27 cellular contexts compared by ENCODE assay signal in the genomic region with DNA sequence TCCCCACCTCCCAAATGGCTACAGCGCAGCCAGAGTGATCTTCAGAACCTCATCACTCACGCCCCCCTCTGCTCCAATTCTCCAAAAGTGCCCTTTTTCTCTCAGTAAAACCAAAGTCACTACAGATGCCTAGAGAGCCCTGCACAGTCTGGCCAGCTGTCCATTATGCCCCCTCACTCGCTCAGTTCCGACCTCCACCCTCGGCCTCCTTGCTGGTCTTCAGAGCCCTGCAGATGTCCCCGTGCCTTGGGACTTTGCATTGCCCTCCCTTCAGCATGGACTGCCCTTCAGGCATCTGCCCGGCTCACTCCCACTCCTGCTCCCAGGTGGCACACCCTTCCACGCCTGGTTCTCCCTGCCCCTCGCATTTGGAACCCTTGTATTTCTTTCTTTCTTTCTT. TPM values are rescaled to one million over a fixed set of nuclear protein-coding genes. Genes with fewer than 3 reads are reported as not detected.
"Had no signal": no experiment of that assay in that cellular context is flagged by ENCODE, and none has a peak within 500 bp of the region (broad histone marks: within the 10 kb centered on the region; RNA-seq: fewer than 3 reads in every experiment).

No MANE protein-coding gene starts in this region.

- H3K27me3 ChIP-seq: left lung, pancreas, upper lobe of left lung had no signal

- H3K4me3 ChIP-seq: left lung, pancreas, psoas muscle, upper lobe of left lung had no signal

- H3K27ac ChIP-seq: left lung, neutrophil, pancreas, psoas muscle, VCaP had no signal

- H3K27ac Mint-ChIP-seq: activated CD4-positive, alpha-beta T cell treated with anti-CD3 and anti-CD28 coated beads, Interleukin-2, amount 10 ng/mL, durations not matched to agents 24 days and 14 days; activated CD8-positive, alpha-beta T cell treated with anti-CD3 and anti-CD28 coated beads, Interleukin-2, amount 10 ng/mL, durations not matched to agents 7 days and 5 days; activated naive CD4-positive, alpha-beta T cell treated with anti-CD3 and anti-CD28 coated beads for 36 hours; activated naive CD8-positive, alpha-beta T cell treated with anti-CD3 and anti-CD28 coated beads, Interleukin-2, amount 10 ng/mL, durations not matched to agents 7 days and 5 days; natural killer cell; T-helper 2 cell treated with Interferon-gamma antibody and Interleukin-4, amounts not matched to agents 5 μg/mL and 100 μg/mL, for 36 hours had no signal

- H3K36me3 ChIP-seq: left lung, neutrophil, pancreas, upper lobe of left lung had no signal

- DNase-seq: activated CD4-positive, alpha-beta T cell treated with anti-CD3 and anti-CD28 coated beads, Interleukin-2, amount 10 ng/mL, durations not matched to agents 24 days and 14 days; activated CD8-positive, alpha-beta T cell treated with anti-CD3 and anti-CD28 coated beads, Interleukin-2, amount 10 ng/mL, durations not matched to agents 7 days and 5 days; activated effector memory CD4-positive, alpha-beta T cell treated with Interleukin-2 at 50 U/mL for 16 hours; activated naive CD4-positive, alpha-beta T cell treated with anti-CD3 and anti-CD28 coated beads for 36 hours; activated naive CD8-positive, alpha-beta T cell treated with anti-CD3 and anti-CD28 coated beads, Interleukin-2, amount 10 ng/mL, durations not matched to agents 7 days and 5 days; amniotic stem cell; effector CD4-positive, alpha-beta T cell; glutamatergic neuron; hippocampal formation; kidney glomerular epithelial cell; left lung; midbrain; natural killer cell; pancreas; psoas muscle; stimulated activated CD4-positive, alpha-beta T cell treated with anti-CD3 and anti-CD28 coated beads, Interleukin-2, amount 100 ng/mL, for 24 hours; stimulated activated naive CD4-positive, alpha-beta T cell; upper lobe of left lung had no signal

- H3K36me3 Mint-ChIP-seq: activated naive CD8-positive, alpha-beta T cell treated with anti-CD3 and anti-CD28 coated beads, Interleukin-2, amount 10 ng/mL, durations not matched to agents 7 days and 5 days; natural killer cell had no signal

- H3K9me3 Mint-ChIP-seq: activated CD4-positive, alpha-beta T cell treated with anti-CD3 and anti-CD28 coated beads, Interleukin-2, amount 10 ng/mL, durations not matched to agents 24 days and 14 days; activated naive CD4-positive, alpha-beta T cell treated with anti-CD3 and anti-CD28 coated beads for 36 hours; activated naive CD8-positive, alpha-beta T cell treated with anti-CD3 and anti-CD28 coated beads, Interleukin-2, amount 10 ng/mL, durations not matched to agents 7 days and 5 days; natural killer cell; T-helper 2 cell treated with Interferon-gamma antibody and Interleukin-4, amounts not matched to agents 5 μg/mL and 100 μg/mL, for 36 hours had no signal

- ATAC-seq: activated CD4-positive, CD25-positive, alpha-beta regulatory T cell treated with anti-CD3 and anti-CD28 coated beads, Interleukin-2, amount 50 U/mL, for 24 hours; activated CD8-positive, alpha-beta T cell treated with anti-CD3 and anti-CD28 coated beads, Interleukin-2, amount 10 ng/mL, durations not matched to agents 7 days and 5 days; left lung; natural killer cell; pancreas; psoas muscle; right cardiac atrium had no signal

- H3K9me3 ChIP-seq: left lung, neutrophil, pancreas, psoas muscle, upper lobe of left lung had no signal

- H3K4me3 Mint-ChIP-seq: activated CD4-positive, alpha-beta T cell treated with anti-CD3 and anti-CD28 coated beads, Interleukin-2, amount 10 ng/mL, durations not matched to agents 24 days and 14 days; activated CD8-positive, alpha-beta T cell treated with anti-CD3 and anti-CD28 coated beads, Interleukin-2, amount 10 ng/mL, durations not matched to agents 7 days and 5 days; activated naive CD4-positive, alpha-beta T cell treated with anti-CD3 and anti-CD28 coated beads for 36 hours; activated naive CD8-positive, alpha-beta T cell treated with anti-CD3 and anti-CD28 coated beads, Interleukin-2, amount 10 ng/mL, durations not matched to agents 7 days and 5 days; natural killer cell; T-helper 2 cell treated with Interferon-gamma antibody and Interleukin-4, amounts not matched to agents 5 μg/mL and 100 μg/mL, for 36 hours had no signal

RNA-seq across cellular contexts. Expression of gene RAET1E, which starts 1.1 kb away (rescaled TPM):
- total RNA-seq: activated CD4-positive, alpha-beta T cell treated with anti-CD3 and anti-CD28 coated beads, Interleukin-2, amount 10 ng/mL, durations not matched to agents 24 days and 14 days; activated CD8-positive, alpha-beta T cell treated with anti-CD3 and anti-CD28 coated beads, Interleukin-2, amount 10 ng/mL, durations not matched to agents 7 days and 5 days; activated naive CD4-positive, alpha-beta T cell treated with anti-CD3 and anti-CD28 coated beads for 36 hours; activated naive CD8-positive, alpha-beta T cell treated with anti-CD3 and anti-CD28 coated beads, Interleukin-2, amount 10 ng/mL, durations not matched to agents 7 days and 5 days; chondrocyte; frontal cortex; lung microvascular endothelial cell; natural killer cell had no signal
- polyA plus RNA-seq: pancreas had no signal

RNA-seq across cellular contexts. Expression of gene RAET1G, which starts 24.0 kb away (rescaled TPM):
- total RNA-seq: activated CD4-positive, alpha-beta T cell treated with anti-CD3 and anti-CD28 coated beads, Interleukin-2, amount 10 ng/mL, durations not matched to agents 24 days and 14 days; activated CD8-positive, alpha-beta T cell treated with anti-CD3 and anti-CD28 coated beads, Interleukin-2, amount 10 ng/mL, durations not matched to agents 7 days and 5 days; activated naive CD4-positive, alpha-beta T cell treated with anti-CD3 and anti-CD28 coated beads for 36 hours; activated naive CD8-positive, alpha-beta T cell treated with anti-CD3 and anti-CD28 coated beads, Interleukin-2, amount 10 ng/mL, durations not matched to agents 7 days and 5 days; frontal cortex; skeletal muscle tissue had no signal

RNA-seq across cellular contexts. Expression of gene ULBP2, which starts 42.8 kb away (rescaled TPM):
- total RNA-seq: skeletal muscle tissue had no signal
